In the genomic region with DNA sequence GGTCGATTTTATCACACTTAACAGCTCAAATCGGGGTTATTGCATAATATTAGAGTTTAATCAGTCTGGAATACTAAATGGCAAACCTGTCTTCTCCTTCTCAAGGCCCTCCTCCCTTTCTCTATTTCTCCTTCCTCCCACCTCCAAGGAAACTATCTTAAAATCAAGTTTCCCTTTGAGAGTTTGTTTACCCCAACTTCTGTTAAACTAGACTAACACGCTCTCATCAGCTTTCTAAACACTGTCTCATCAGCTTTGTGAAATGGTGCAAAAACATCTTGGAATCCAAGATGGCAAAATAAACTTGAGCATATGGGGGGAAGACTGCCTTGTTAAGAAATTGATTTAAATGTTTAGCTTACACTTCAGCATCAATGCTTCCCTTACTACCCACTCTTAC, we compare ENCODE assay signal across 1 cellular context.
TF ChIP-seq lines count a peak whose summit lies in the region.

No MANE protein-coding gene starts in this region.

TF ChIP-seq in GM23338, 12 proteins besides CTCF, POLR2A, EP300 and RAD21:
- TF ChIP-seq, protein P1, sequence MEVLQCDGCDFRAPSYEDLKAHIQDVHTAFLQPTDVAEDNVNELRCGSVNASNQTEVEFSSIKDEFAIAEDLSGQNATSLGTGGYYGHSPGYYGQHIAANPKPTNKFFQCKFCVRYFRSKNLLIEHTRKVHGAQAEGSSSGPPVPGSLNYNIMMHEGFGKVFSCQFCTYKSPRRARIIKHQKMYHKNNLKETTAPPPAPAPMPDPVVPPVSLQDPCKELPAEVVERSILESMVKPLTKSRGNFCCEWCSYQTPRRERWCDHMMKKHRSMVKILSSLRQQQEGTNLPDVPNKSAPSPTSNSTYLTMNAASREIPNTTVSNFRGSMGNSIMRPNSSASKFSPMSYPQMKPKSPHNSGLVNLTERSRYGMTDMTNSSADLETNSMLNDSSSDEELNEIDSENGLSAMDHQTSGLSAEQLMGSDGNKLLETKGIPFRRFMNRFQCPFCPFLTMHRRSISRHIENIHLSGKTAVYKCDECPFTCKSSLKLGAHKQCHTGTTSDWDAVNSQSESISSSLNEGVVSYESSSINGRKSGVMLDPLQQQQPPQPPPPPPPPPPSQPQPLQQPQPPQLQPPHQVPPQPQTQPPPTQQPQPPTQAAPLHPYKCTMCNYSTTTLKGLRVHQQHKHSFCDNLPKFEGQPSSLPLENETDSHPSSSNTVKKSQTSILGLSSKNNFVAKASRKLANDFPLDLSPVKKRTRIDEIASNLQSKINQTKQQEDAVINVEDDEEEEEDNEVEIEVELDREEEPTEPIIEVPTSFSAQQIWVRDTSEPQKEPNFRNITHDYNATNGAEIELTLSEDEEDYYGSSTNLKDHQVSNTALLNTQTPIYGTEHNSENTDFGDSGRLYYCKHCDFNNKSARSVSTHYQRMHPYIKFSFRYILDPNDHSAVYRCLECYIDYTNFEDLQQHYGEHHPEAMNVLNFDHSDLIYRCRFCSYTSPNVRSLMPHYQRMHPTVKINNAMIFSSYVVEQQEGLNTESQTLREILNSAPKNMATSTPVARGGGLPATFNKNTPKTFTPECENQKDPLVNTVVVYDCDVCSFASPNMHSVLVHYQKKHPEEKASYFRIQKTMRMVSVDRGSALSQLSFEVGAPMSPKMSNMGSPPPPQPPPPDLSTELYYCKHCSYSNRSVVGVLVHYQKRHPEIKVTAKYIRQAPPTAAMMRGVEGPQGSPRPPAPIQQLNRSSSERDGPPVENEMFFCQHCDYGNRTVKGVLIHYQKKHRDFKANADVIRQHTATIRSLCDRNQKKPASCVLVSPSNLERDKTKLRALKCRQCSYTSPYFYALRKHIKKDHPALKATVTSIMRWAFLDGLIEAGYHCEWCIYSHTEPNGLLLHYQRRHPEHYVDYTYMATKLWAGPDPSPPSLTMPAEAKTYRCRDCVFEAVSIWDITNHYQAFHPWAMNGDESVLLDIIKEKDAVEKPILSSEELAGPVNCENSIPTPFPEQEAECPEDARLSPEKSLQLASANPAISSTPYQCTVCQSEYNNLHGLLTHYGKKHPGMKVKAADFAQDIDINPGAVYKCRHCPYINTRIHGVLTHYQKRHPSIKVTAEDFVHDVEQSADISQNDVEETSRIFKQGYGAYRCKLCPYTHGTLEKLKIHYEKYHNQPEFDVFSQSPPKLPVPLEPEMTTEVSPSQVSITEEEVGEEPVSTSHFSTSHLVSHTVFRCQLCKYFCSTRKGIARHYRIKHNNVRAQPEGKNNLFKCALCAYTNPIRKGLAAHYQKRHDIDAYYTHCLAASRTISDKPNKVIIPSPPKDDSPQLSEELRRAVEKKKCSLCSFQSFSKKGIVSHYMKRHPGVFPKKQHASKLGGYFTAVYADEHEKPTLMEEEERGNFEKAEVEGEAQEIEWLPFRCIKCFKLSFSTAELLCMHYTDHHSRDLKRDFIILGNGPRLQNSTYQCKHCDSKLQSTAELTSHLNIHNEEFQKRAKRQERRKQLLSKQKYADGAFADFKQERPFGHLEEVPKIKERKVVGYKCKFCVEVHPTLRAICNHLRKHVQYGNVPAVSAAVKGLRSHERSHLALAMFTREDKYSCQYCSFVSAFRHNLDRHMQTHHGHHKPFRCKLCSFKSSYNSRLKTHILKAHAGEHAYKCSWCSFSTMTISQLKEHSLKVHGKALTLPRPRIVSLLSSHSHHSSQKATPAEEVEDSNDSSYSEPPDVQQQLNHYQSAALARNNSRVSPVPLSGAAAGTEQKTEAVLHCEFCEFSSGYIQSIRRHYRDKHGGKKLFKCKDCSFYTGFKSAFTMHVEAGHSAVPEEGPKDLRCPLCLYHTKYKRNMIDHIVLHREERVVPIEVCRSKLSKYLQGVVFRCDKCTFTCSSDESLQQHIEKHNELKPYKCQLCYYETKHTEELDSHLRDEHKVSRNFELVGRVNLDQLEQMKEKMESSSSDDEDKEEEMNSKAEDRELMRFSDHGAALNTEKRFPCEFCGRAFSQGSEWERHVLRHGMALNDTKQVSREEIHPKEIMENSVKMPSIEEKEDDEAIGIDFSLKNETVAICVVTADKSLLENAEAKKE (CRISPR knock-in tag; IDR thresholded peaks at IDR 0.05), result no peak
- TF ChIP-seq ZNF114 (CRISPR knock-in tag; IDR thresholded peaks at IDR 0.05), result no peak
- no peak for TF ChIP-seq EZH2phosphoT487 (IDR thresholded peaks at IDR 0.05; ENCODE audit: unreplicated experiment)
- TF ChIP-seq, protein P2, sequence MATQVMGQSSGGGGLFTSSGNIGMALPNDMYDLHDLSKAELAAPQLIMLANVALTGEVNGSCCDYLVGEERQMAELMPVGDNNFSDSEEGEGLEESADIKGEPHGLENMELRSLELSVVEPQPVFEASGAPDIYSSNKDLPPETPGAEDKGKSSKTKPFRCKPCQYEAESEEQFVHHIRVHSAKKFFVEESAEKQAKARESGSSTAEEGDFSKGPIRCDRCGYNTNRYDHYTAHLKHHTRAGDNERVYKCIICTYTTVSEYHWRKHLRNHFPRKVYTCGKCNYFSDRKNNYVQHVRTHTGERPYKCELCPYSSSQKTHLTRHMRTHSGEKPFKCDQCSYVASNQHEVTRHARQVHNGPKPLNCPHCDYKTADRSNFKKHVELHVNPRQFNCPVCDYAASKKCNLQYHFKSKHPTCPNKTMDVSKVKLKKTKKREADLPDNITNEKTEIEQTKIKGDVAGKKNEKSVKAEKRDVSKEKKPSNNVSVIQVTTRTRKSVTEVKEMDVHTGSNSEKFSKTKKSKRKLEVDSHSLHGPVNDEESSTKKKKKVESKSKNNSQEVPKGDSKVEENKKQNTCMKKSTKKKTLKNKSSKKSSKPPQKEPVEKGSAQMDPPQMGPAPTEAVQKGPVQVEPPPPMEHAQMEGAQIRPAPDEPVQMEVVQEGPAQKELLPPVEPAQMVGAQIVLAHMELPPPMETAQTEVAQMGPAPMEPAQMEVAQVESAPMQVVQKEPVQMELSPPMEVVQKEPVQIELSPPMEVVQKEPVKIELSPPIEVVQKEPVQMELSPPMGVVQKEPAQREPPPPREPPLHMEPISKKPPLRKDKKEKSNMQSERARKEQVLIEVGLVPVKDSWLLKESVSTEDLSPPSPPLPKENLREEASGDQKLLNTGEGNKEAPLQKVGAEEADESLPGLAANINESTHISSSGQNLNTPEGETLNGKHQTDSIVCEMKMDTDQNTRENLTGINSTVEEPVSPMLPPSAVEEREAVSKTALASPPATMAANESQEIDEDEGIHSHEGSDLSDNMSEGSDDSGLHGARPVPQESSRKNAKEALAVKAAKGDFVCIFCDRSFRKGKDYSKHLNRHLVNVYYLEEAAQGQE (IDR thresholded peaks at IDR 0.05; ENCODE audit: unreplicated experiment), result no peak
- TF ChIP-seq NANOG (IDR thresholded peaks at IDR 0.05; ENCODE audit: borderline replicate concordance), result no peak
- no peak for TF ChIP-seq EZH2 (IDR thresholded peaks at IDR 0.05; ENCODE audit: low read depth, unreplicated experiment)
- no peak for TF ChIP-seq CREB1 (CRISPR knock-in tag; IDR thresholded peaks at IDR 0.05; ENCODE audit: low read depth)
- TF ChIP-seq ZNF331 (CRISPR knock-in tag; IDR thresholded peaks at IDR 0.05; ENCODE audit: low read depth), result no peak
- no peak for TF ChIP-seq POLR2AphosphoS5 (IDR thresholded peaks at IDR 0.05; ENCODE audit: low read depth)
